Comparison of ENCODE assay signal across 19 cellular contexts in the genomic region with DNA sequence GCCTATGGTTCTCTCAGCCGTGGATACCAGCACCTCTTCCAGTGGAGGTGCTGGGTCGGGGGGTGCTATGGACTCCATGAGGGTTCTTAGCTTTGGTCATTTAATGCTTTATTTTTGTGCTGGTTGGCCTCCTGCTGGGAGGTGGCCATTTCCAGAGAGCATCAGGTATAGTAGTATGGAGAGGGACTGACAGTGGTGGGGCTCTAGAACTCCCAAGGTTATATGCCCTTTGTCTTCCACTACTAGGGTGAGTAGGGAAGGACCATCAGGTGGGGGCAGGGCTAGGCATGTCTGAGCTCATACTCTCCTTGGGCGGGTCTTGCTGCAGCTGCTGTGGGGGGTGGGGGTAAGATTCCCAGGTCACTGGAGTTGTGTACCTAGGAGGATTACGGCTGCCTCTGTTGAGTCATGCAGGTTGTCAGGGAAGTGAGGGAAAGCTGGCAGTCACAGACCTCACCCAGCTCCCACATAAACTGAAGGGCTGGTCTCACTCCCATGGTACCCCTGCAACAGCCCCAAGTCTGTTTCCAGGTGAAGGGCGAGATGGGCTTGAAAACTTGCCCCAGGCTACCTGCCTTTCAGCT.
A peak's percentile ranks its signal among the peaks of the same experiment; 100 is the strongest.
DNase-seq lines count a peak whose midpoint lies in the region; ATAC-seq and TF ChIP-seq lines count a peak whose summit lies in the region.
"Had no signal": no experiment of that assay in that cellular context is flagged by ENCODE, and none has a peak within 500 bp of the region (broad histone marks: within the 10 kb centered on the region; RNA-seq: fewer than 3 reads in every experiment).

No MANE protein-coding gene starts in this region.

- H3K4me1 ChIP-seq in RWPE2 (ENCODE audit: insufficient read depth, poor library complexity, severe bottlenecking) (no peaks in the 10 kb centered on the region), foreskin keratinocyte (no peaks in the 10 kb centered on the region), mesendoderm (ENCODE audit: control insufficient read depth, low read depth, low read length) (no peaks in the 10 kb centered on the region), gastrocnemius medialis (no peaks in the 10 kb centered on the region)

- no peak for TF ChIP-seq CTCF in RWPE2 (IDR thresholded peaks at IDR 0.05; ENCODE audit: poor library complexity, severe bottlenecking)
- TF ChIP-seq CTCF in foreskin keratinocyte (conservative IDR thresholded peaks at IDR 0.05): no peak
- TF ChIP-seq CTCF in gastrocnemius medialis (IDR thresholded peaks at IDR 0.05 in 4 of 5, conservative IDR thresholded peaks at IDR 0.05 in 1 of 5): no peak

- H3K18ac ChIP-seq in mesendoderm (ENCODE audit: low read length): no peak overlapping the region

- H3K79me2 ChIP-seq in mesendoderm (ENCODE audit: control insufficient read depth, insufficient read depth, low read length): no peaks in the 10 kb centered on the region

- DNase-seq in NCI-H2171 treated with DMSO at 0.1 percent for 48 hours (lab: John Stamatoyannopoulos, UW) (peak; percentile 25), NCI-H2171 (lab: John Stamatoyannopoulos, UW) (no peak), RWPE2 (ENCODE audit: low spot score) (peak; percentile 59), foreskin keratinocyte (peak; percentile 32 to 74), mesendoderm (peak; percentile 8), gastrocnemius medialis (no peak)
- DNase-seq in stimulated activated effector memory CD8-positive, alpha-beta T cell treated with anti-CD3 and anti-CD28 coated beads, Interleukin-12 subunit alpha, Interleukin-12 subunit beta, amount 100 ng/mL, for 72 hours (ENCODE audit: low spot score in 2 of 2): no peak
- DNase-seq: 8988T; CD4-positive, alpha-beta memory T cell; GF-D8; NCI-H1092 treated with DMSO at 0.1 percent for 48 hours; NCI-H1436 treated with DMSO at 0.1 percent for 48 hours; NCI-H1930; NCI-H345; NCI-H524; NCI-H774 had no signal

- H3K79me1 ChIP-seq in mesendoderm (ENCODE audit: low read length): no peaks in the 10 kb centered on the region

- no peak overlapping the region for H3K4me2 ChIP-seq in mesendoderm (ENCODE audit: low read length)
- H3K4me2 ChIP-seq: BLaER1 treated with 17β-estradiol and CSF1 and Interleukin-3, amounts not matched to agents 10 nM and 100 nM had no signal

- H3K4me3 ChIP-seq in RWPE2 (ENCODE audit: severe bottlenecking): no peak overlapping the region
- no peak overlapping the region for H3K4me3 ChIP-seq in mesendoderm (ENCODE audit: low read length)
- H3K4me3 ChIP-seq in gastrocnemius medialis: no peak overlapping the region
- H3K4me3 ChIP-seq: BLaER1 treated with 17β-estradiol and CSF1 and Interleukin-3, amounts not matched to agents 10 nM and 100 nM had no signal

- H3K4ac ChIP-seq in mesendoderm (ENCODE audit: low read depth, low read length): no peak overlapping the region

- H4K5ac ChIP-seq in mesendoderm (ENCODE audit: low read length): no peak overlapping the region

- no peak overlapping the region for H3K23ac ChIP-seq in mesendoderm (ENCODE audit: low read length)

- H3K27ac Mint-ChIP-seq in stimulated activated effector memory CD8-positive, alpha-beta T cell treated with anti-CD3 and anti-CD28 coated beads, Interleukin-12 subunit alpha, Interleukin-12 subunit beta, amount 100 ng/mL, for 72 hours: no peak overlapping the region
- H3K27ac Mint-ChIP-seq: CD4-positive, alpha-beta memory T cell had no signal

- H3K36me3 ChIP-seq in RWPE2 (ENCODE audit: low read depth) (no peaks in the 10 kb centered on the region), mesendoderm (ENCODE audit: control insufficient read depth, insufficient read depth, low read length) (no peaks in the 10 kb centered on the region), gastrocnemius medialis (no peaks in the 10 kb centered on the region)
- H3K36me3 ChIP-seq: BLaER1 treated with 17β-estradiol and CSF1 and Interleukin-3, amounts not matched to agents 10 nM and 100 nM had no signal

- H2BK5ac ChIP-seq in mesendoderm (ENCODE audit: low read length): no peak overlapping the region

- no peak overlapping the region for H2BK15ac ChIP-seq in mesendoderm (replicated peaks; ENCODE audit: low read depth)

- no peak overlapping the region for H2AK5ac ChIP-seq in mesendoderm (ENCODE audit: low read length)

- intact Hi-C loops in gastrocnemius medialis (cut with DNase I; ENCODE audit: low total_unique reads): no loop called here

- no peaks in the 10 kb centered on the region for H3K36me3 Mint-ChIP-seq in stimulated activated effector memory CD8-positive, alpha-beta T cell treated with anti-CD3 and anti-CD28 coated beads, Interleukin-12 subunit alpha, Interleukin-12 subunit beta, amount 100 ng/mL, for 72 hours
- H3K36me3 Mint-ChIP-seq: CD4-positive, alpha-beta memory T cell had no signal

- H2BK120ac ChIP-seq in mesendoderm (ENCODE audit: low read depth, low read length): no peak overlapping the region

- in situ Hi-C loops in gastrocnemius medialis (cut with MboI; ENCODE audit: low sequenced_read_pairs in 4 of 4): no loop called here

- no peak overlapping the region for H3K4me3 Mint-ChIP-seq in stimulated activated effector memory CD8-positive, alpha-beta T cell treated with anti-CD3 and anti-CD28 coated beads, Interleukin-12 subunit alpha, Interleukin-12 subunit beta, amount 100 ng/mL, for 72 hours
- H3K4me3 Mint-ChIP-seq: CD4-positive, alpha-beta memory T cell had no signal

- TF ChIP-seq POLR2A in gastrocnemius medialis (IDR thresholded peaks at IDR 0.05): no peak

- ATAC-seq in RWPE2 (ENCODE audit: low read depth) (no peak; the same call in 2 of the 3 replicates), foreskin keratinocyte (peak; percentile 67), GM21717 (IDR thresholded peaks at IDR 0.05; ENCODE audit: unreplicated experiment) (no peak), gastrocnemius medialis (no peak)
- no peak for ATAC-seq in stimulated activated effector memory CD8-positive, alpha-beta T cell treated with anti-CD3 and anti-CD28 coated beads, Interleukin-12 subunit alpha, Interleukin-12 subunit beta, amount 100 ng/mL, for 72 hours
- ATAC-seq: Right ventricle myocardium inferior had no signal

- no peak overlapping the region for H3K56ac ChIP-seq in mesendoderm (ENCODE audit: low read length)

- no peak overlapping the region for H3K27ac ChIP-seq in RWPE2 (ENCODE audit: poor library complexity, severe bottlenecking)
- H3K27ac ChIP-seq in foreskin keratinocyte: no peak overlapping the region
- H3K27ac ChIP-seq in mesendoderm (ENCODE audit: low read depth, low read length): no peak overlapping the region
- no peak overlapping the region for H3K27ac ChIP-seq in gastrocnemius medialis
- H3K27ac ChIP-seq: BLaER1 treated with 17β-estradiol and CSF1 and Interleukin-3, amounts not matched to agents 10 nM and 100 nM had no signal

- H3K4me1 Mint-ChIP-seq in stimulated activated effector memory CD8-positive, alpha-beta T cell treated with anti-CD3 and anti-CD28 coated beads, Interleukin-12 subunit alpha, Interleukin-12 subunit beta, amount 100 ng/mL, for 72 hours: no peaks in the 10 kb centered on the region
- H3K4me1 Mint-ChIP-seq: CD4-positive, alpha-beta memory T cell had no signal

- H3K9ac ChIP-seq in mesendoderm (ENCODE audit: low read length): no peak overlapping the region
- H3K9ac ChIP-seq: BLaER1 treated with 17β-estradiol and CSF1 and Interleukin-3, amounts not matched to agents 10 nM and 100 nM had no signal

- no CpG with 5 or more reads among the region's 5 CpGs for WGBS in mesendoderm (ENCODE audit: extremely low coverage, insufficient coverage, low lambda C conversion rate)

- no peaks in the 10 kb centered on the region for H3K9me3 ChIP-seq in RWPE2 (ENCODE audit: severe bottlenecking)
- H3K9me3 ChIP-seq in gastrocnemius medialis: no peaks in the 10 kb centered on the region
- H3K9me3 ChIP-seq: BLaER1 treated with 17β-estradiol and CSF1 and Interleukin-3, amounts not matched to agents 10 nM and 100 nM had no signal

- peaks cover 12% of the 10 kb centered on the region for H3K9me3 Mint-ChIP-seq in stimulated activated effector memory CD8-positive, alpha-beta T cell treated with anti-CD3 and anti-CD28 coated beads, Interleukin-12 subunit alpha, Interleukin-12 subunit beta, amount 100 ng/mL, for 72 hours
- H3K9me3 Mint-ChIP-seq: CD4-positive, alpha-beta memory T cell had no signal

- no peak overlapping the region for H4K8ac ChIP-seq in mesendoderm (ENCODE audit: low read depth, low read length)

- H3K27me3 ChIP-seq in RWPE2 (ENCODE audit: insufficient read depth, poor library complexity, severe bottlenecking) (no peaks in the 10 kb centered on the region), foreskin keratinocyte (no peaks in the 10 kb centered on the region), mesendoderm (ENCODE audit: insufficient read depth, low read length, poor library complexity) (no peaks in the 10 kb centered on the region), gastrocnemius medialis (no peaks in the 10 kb centered on the region)
- H3K27me3 ChIP-seq: BLaER1 treated with 17β-estradiol and CSF1 and Interleukin-3, amounts not matched to agents 10 nM and 100 nM had no signal

Comparison
In these comparisons a context has a peak if more than half of its experiments do, and no peak if none do; other contexts are left out.
1. DNase-seq: peak in NCI-H2171 treated with DMSO at 0.1 percent for 48 hours (single experiment), RWPE2 (single experiment), foreskin keratinocyte (2 of 2) and mesendoderm (single experiment); none in NCI-H2171 (single experiment), stimulated activated effector memory CD8-positive, alpha-beta T cell treated with anti-CD3 and anti-CD28 coated beads, Interleukin-12 subunit alpha, Interleukin-12 subunit beta, amount 100 ng/mL, for 72 hours (0 of 2) and gastrocnemius medialis (0 of 2).